In the genomic region with DNA sequence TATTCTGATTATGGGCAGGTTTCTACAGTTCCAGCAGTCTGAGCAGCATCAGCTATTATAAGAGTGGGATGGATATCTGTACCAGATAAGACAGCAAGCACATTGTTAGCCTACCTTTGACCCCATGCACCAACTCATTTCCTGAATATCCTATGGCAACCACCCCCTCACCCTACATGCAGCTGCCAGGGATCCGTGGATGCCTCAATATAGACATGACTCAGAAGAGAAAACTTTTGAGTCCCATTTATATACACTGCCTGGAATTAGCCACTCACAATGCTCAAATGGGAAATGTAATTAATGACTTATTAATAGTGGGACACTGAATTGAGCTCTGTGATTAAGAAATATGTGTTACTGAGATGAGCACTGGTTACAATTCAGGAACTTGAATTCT, we compare ENCODE assay signal across 11 cellular contexts.
DNase-seq lines count a peak whose midpoint lies in the region; ATAC-seq, FAIRE-seq and TF ChIP-seq lines count a peak whose summit lies in the region.
"Had no signal": no experiment of that assay in that cellular context is flagged by ENCODE, and none has a peak within 500 bp of the region (broad histone marks: within the 10 kb centered on the region; RNA-seq: fewer than 3 reads in every experiment).

No MANE protein-coding gene starts in this region.

- H3K27me3 Mint-ChIP-seq in natural killer cell treated with Interleukin-12 subunit alpha and Interleukin-12 subunit beta and Interleukin-15 and Interleukin-18, amount 100 ng/mL, for 72 hours = no peaks in the 10 kb centered on the region

- WGBS in mesodermal cell (ENCODE audit: insufficient coverage in 2 of 2), 2 experiments = no CpG with 5 or more reads among the region's 1 CpG

- DNase-seq in Caki2 (ENCODE audit: low read depth) = peak; percentile 50
- peak; percentile 17 for DNase-seq in LoVo (ENCODE audit: low spot score)
- peak; percentile 89 for DNase-seq in bronchial epithelial cell (ENCODE audit: low read depth)
- no peak for DNase-seq in activated CD8-positive, alpha-beta memory T cell treated with anti-CD3 and anti-CD28 coated beads, Interleukin-2, amount 50 U/mL, for 48 hours
- no peak for DNase-seq in natural killer cell treated with Interleukin-12 subunit alpha and Interleukin-12 subunit beta and Interleukin-15 and Interleukin-18, amount 100 ng/mL, for 72 hours (ENCODE audit: low spot score)
- no peak for DNase-seq in NCI-H1048 (lab: John Stamatoyannopoulos, UW)
- DNase-seq: NCI-H2029 treated with DMSO at 0.1 percent for 48 hours had no signal

- H3K4me1 Mint-ChIP-seq in natural killer cell treated with Interleukin-12 subunit alpha and Interleukin-12 subunit beta and Interleukin-15 and Interleukin-18, amount 100 ng/mL, for 72 hours (ENCODE audit: low read depth in 2 of 2) = peaks cover 0 to 3% of the 10 kb centered on the region in 2 donors

- no peaks in the 10 kb centered on the region for H3K9me3 Mint-ChIP-seq in natural killer cell treated with Interleukin-12 subunit alpha and Interleukin-12 subunit beta and Interleukin-15 and Interleukin-18, amount 100 ng/mL, for 72 hours

- H3K4me3 Mint-ChIP-seq in natural killer cell treated with Interleukin-12 subunit alpha and Interleukin-12 subunit beta and Interleukin-15 and Interleukin-18, amount 100 ng/mL, for 72 hours = no peak overlapping the region
- H3K4me3 Mint-ChIP-seq: T-helper 2 cell treated with Interferon-gamma antibody and Interleukin-4, amounts not matched to agents 5 μg/mL and 100 μg/mL, for 36 hours had no signal

- peak overlapping the region; percentile 62 for H3K27ac ChIP-seq in mesodermal cell (ENCODE audit: low read depth, low read length, severe bottlenecking)

- TF ChIP-seq CTCF in bronchial epithelial cell (IDR thresholded peaks at IDR 0.05; ENCODE audit: insufficient read depth, low read length, severe bottlenecking) = no peak

- no peaks in the 10 kb centered on the region for H3K36me3 Mint-ChIP-seq in natural killer cell treated with Interleukin-12 subunit alpha and Interleukin-12 subunit beta and Interleukin-15 and Interleukin-18, amount 100 ng/mL, for 72 hours

- H3K4me3 ChIP-seq in bronchial epithelial cell (ENCODE audit: low read depth, low read length) (no peak overlapping the region), mesodermal cell (ENCODE audit: extremely low read depth, insufficient read depth, low read length, poor library complexity, severe bottlenecking) (no peak overlapping the region)

- no peaks in the 10 kb centered on the region for H3K36me3 ChIP-seq in bronchial epithelial cell (ENCODE audit: control insufficient read depth, insufficient read depth, low read length)
- peaks cover 6% of the 10 kb centered on the region for H3K36me3 ChIP-seq in mesodermal cell (ENCODE audit: control insufficient read depth, insufficient read depth, low read length)

- no peaks in the 10 kb centered on the region for H3K9me3 ChIP-seq in mesodermal cell (ENCODE audit: control insufficient read depth, low read length)

- H3K4me1 ChIP-seq in mesodermal cell (ENCODE audit: control insufficient read depth, insufficient read depth, low read length, poor library complexity, severe bottlenecking) = peaks cover 15% of the 10 kb centered on the region

- H3K27ac Mint-ChIP-seq in natural killer cell treated with Interleukin-12 subunit alpha and Interleukin-12 subunit beta and Interleukin-15 and Interleukin-18, amount 100 ng/mL, for 72 hours = no peak overlapping the region
- H3K27ac Mint-ChIP-seq: activated T-helper 2 cell treated with anti-CD3 and anti-CD28 coated beads, Interferon-gamma antibody, Interleukin-2, Interleukin-4, amounts not matched to agents 10 μg/mL and 5 μg/mL and 100 μg/mL, durations not matched to agents 14 hours and 24 hours and 36 hours; T-helper 2 cell treated with Interferon-gamma antibody and Interleukin-4, amounts not matched to agents 5 μg/mL and 100 μg/mL, for 36 hours had no signal

- no peak for ATAC-seq in HG02970 (IDR thresholded peaks at IDR 0.05; ENCODE audit: low FRiP score, unreplicated experiment)
- no peak for ATAC-seq in natural killer cell treated with Interleukin-12 subunit alpha and Interleukin-12 subunit beta and Interleukin-15 and Interleukin-18, amount 100 ng/mL, for 72 hours

- no peak for FAIRE-seq in bronchial epithelial cell (lab: Jason Lieb, UNC)

- in situ Hi-C loops in Caki2 (cut with HindIII; ENCODE audit: low pct_unique_long_range_greater_than_20kb, low sequenced_read_pairs) = no loop called here

- no peaks in the 10 kb centered on the region for H3K27me3 ChIP-seq in bronchial epithelial cell (ENCODE audit: control insufficient read depth, insufficient read depth, low read length)

Comparison
In these comparisons a context has a peak if more than half of its experiments do, and no peak if none do; other contexts are left out.
1. DNase-seq: peak in Caki2 (single experiment), LoVo (single experiment) and bronchial epithelial cell (single experiment); none in activated CD8-positive, alpha-beta memory T cell treated with anti-CD3 and anti-CD28 coated beads, Interleukin-2, amount 50 U/mL, for 48 hours (single experiment), natural killer cell treated with Interleukin-12 subunit alpha and Interleukin-12 subunit beta and Interleukin-15 and Interleukin-18, amount 100 ng/mL, for 72 hours (single experiment) and NCI-H1048 (single experiment).